7 cellular contexts compared by ENCODE assay signal in the genomic region with DNA sequence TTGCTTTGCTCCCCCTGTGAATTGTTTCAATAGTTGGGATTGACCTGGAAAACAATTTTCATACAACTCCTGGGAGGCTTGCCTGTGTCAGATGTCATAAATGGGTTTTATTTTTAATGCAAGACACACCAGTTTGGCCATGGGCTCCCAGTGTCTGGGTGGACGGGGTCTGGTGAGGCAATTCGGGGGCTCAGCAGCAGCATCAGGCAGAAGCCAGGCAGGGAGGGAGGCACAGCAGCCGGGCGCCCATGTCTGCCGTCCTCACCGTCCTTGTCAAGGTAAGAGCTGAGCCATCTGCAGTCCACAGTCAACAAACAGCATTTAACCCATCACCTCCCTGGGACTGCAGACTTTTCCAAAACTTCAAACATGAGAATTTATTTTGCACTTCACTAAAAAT.
DNase-seq lines count a peak whose midpoint lies in the region; ATAC-seq, FAIRE-seq and TF ChIP-seq lines count a peak whose summit lies in the region.
"Not testable (repeated sequence)": the region's sequence is repeated elsewhere in the genome, so short reads cannot be mapped to it uniquely, and the experiment has no call there.

No MANE protein-coding gene starts in this region.

- H3K4me2 ChIP-seq in IMR-90 (ENCODE audit: low read depth, low read length); PC-9; astrocyte (ENCODE audit: low read length); H1 (ENCODE audit: insufficient read depth in 1 of 2, low read depth in 2 of 2, low read length in 2 of 2): not testable (repeated sequence)

- peak overlapping the region; percentile 38; the same call in 1 of the 2 replicates for H3K14ac ChIP-seq in IMR-90 (replicated peaks; ENCODE audit: low read depth, low read length)
- not testable (repeated sequence) for H3K14ac ChIP-seq in H1 (ENCODE audit: insufficient read length)

- peak overlapping the region; percentile 47 for H3K4ac ChIP-seq in IMR-90 (ENCODE audit: low read depth, low read length)
- H3K4ac ChIP-seq in H1 (replicated peaks; ENCODE audit: insufficient read length, low read depth, low read length): not testable (repeated sequence)

- peak overlapping the region; percentile 9; the same call in 1 of the 2 replicates for H3K27ac ChIP-seq in IMR-90 (ENCODE audit: insufficient read depth, low read length)
- not testable (repeated sequence) for H3K27ac ChIP-seq in PC-9; astrocyte (ENCODE audit: low read depth, low read length); H1 (ENCODE audit: low read depth, low read length); sigmoid colon

- not testable (repeated sequence) for H2BK15ac ChIP-seq in IMR-90 (ENCODE audit: low read depth, low read length); H1 (ENCODE audit: low read length)

- H3K36me3 ChIP-seq in IMR-90 (ENCODE audit: control insufficient read depth, insufficient read depth, low read length); PC-9 (ENCODE audit: low read depth); astrocyte (ENCODE audit: insufficient read depth, low read length); H1 (ENCODE audit: control insufficient read depth in 2 of 4, insufficient read depth in 4 of 4, low read length in 3 of 4); sigmoid colon: not testable (repeated sequence)

- H3K9me1 ChIP-seq in IMR-90 (ENCODE audit: insufficient read depth, low read length): not testable (repeated sequence)

- H3K27me3 ChIP-seq in IMR-90 (ENCODE audit: control insufficient read depth, insufficient read depth, low read length); PC-9 (ENCODE audit: insufficient read depth, low read depth); astrocyte (ENCODE audit: insufficient read depth, low read length); H1 (replicated peaks in 1 of 4; ENCODE audit: control insufficient read depth in 3 of 4, extremely low read depth in 1 of 4, insufficient read depth in 3 of 4, low read length in 3 of 4); sigmoid colon: not testable (repeated sequence)

- intact Hi-C loops in IMR-90 (cut with micrococcal nuclease): loop anchor here (5.0 kb wide), 2 partner anchors 139 to 284 kb away; partner anchors contain the start of gene SPNS1
- intact Hi-C loops in PC-9 (cut with micrococcal nuclease; ENCODE audit: unreplicated experiment); sigmoid colon (cut with DNase I): not testable (repeated sequence)

- CTCF ChIA-PET in IMR-90 (lab: Yijun Ruan, JAX): not testable (repeated sequence)
- CTCF ChIA-PET in PC-9 (lab: Charles Lee): interaction anchor here (0.6 kb wide), 1 partner anchor 16 kb away, joined by 4 read pairs; no protein-coding TSS in a partner anchor
- CTCF ChIA-PET in H1 (lab: Charles Lee; ENCODE audit: partially characterized antibody): interaction anchor here (0.7 to 1.0 kb wide), 3 partner anchors 67 to 265 kb away, joined by 3 read pairs; no protein-coding TSS in a partner anchor

- 80% methylated on average over 2 of the region's 6 CpGs; no CpG with 5 or more reads in 1 of the 2 experiments for WGBS in IMR-90 (ENCODE audit: extremely low coverage in 2 of 2, insufficient read length in 1 of 2), 2 experiments
- 91% methylated on average over 6 of the region's 6 CpGs; no CpG with 5 or more reads in 1 of the 2 experiments for WGBS in H1 (ENCODE audit: extremely low coverage in 1 of 2, insufficient coverage in 1 of 2, insufficient read length in 1 of 2, insufficient replicate concordance in 2 of 2, low coverage in 1 of 2, low lambda C conversion rate in 2 of 2, missing lambda C conversion rate in 1 of 2), 2 experiments
- 50 to 80% methylated on average over 6 of the region's 6 CpGs for WGBS in sigmoid colon, 2 donors

- H2AK9ac ChIP-seq in IMR-90 (replicated peaks; ENCODE audit: low read depth, low read length, poor library complexity): not testable (repeated sequence)

- H2AK5ac ChIP-seq in IMR-90 (ENCODE audit: low read depth, low read length): peak overlapping the region; percentile 49
- not testable (repeated sequence) for H2AK5ac ChIP-seq in H1 (ENCODE audit: low read depth, low read length)

- not testable (repeated sequence) for H3K27ac Mint-ChIP-seq in astrocyte (ENCODE audit: unreplicated experiment)
- peak overlapping the region in 2 of 3 experiments; percentile 15 to 69 for H3K27ac Mint-ChIP-seq in nephron

- not testable (repeated sequence) for BruUV-seq in IMR-90 (replicated peaks; lab: Mats Ljungman, UMichigan)
- BruUV-seq in PC-9 (replicated peaks; lab: Mats Ljungman, UMichigan): TSS peak; percentile 9

- DNase-seq in IMR-90; PC-9; astrocyte (ENCODE audit: low read depth); H1 (ENCODE audit: low read depth in 1 of 2, low spot score in 2 of 2): not testable (repeated sequence)
- DNase-seq in left kidney (ENCODE audit: low read depth, low spot score) (peak; percentile 45), sigmoid colon (peak; percentile 63)

- not testable (repeated sequence) for TF ChIP-seq POLR2A in IMR-90 (IDR thresholded peaks at IDR 0.05; ENCODE audit: low read depth, low read length); H1 (IDR thresholded peaks at IDR 0.05; ENCODE audit: control extremely low read depth in 1 of 2, low read depth in 2 of 2, low read length in 2 of 2); sigmoid colon (IDR thresholded peaks at IDR 0.05)

- H3K79me1 ChIP-seq in IMR-90 (ENCODE audit: low read depth in 1 of 2, low read length in 2 of 2); H1 (ENCODE audit: low read depth, low read length): not testable (repeated sequence)

- H3F3A ChIP-seq in PC-9 (ENCODE audit: insufficient read depth, low read depth): not testable (repeated sequence)

- ATAC-seq in IMR-90 (ENCODE audit: low read depth): not testable (repeated sequence)

- POLR2A ChIA-PET in IMR-90 (lab: Charles Lee; ENCODE audit: unreplicated experiment); PC-9 (lab: Charles Lee; ENCODE audit: unreplicated experiment); H1 (lab: Charles Lee; ENCODE audit: partially characterized antibody): not testable (repeated sequence)

- not testable (repeated sequence) for H2AFZ ChIP-seq in IMR-90 (replicated peaks; ENCODE audit: low read length, poor library complexity); PC-9; astrocyte (ENCODE audit: low read depth, low read length); H1 (ENCODE audit: low read length)

- H4K20me1 ChIP-seq in IMR-90 (ENCODE audit: insufficient read depth, low read length); PC-9 (ENCODE audit: insufficient read depth); astrocyte (ENCODE audit: insufficient read depth, low read length); H1 (replicated peaks in 1 of 2; ENCODE audit: control insufficient read depth in 1 of 2, insufficient read depth in 2 of 2, low read length in 2 of 2): not testable (repeated sequence)

- FAIRE-seq in astrocyte (lab: Jason Lieb, UNC) (peak; percentile 47), H1 (lab: Jason Lieb, UNC) (peak; percentile 68)

- not testable (repeated sequence) for TF ChIP-seq EP300 in H1 (IDR thresholded peaks at IDR 0.05; ENCODE audit: borderline replicate concordance in 1 of 2, low read depth in 2 of 2, low read length in 2 of 2); sigmoid colon (IDR thresholded peaks at IDR 0.05)

- not testable (repeated sequence) for H3K9me3 ChIP-seq in IMR-90 (ENCODE audit: control insufficient read depth, insufficient read depth, low read length); PC-9 (ENCODE audit: insufficient read depth, low read depth); astrocyte (ENCODE audit: insufficient read depth, low read depth, low read length); H1 (ENCODE audit: insufficient read depth in 2 of 2, low read depth in 1 of 2, low read length in 1 of 2); sigmoid colon

- H4K8ac ChIP-seq in IMR-90 (ENCODE audit: low read depth in 2 of 2, low read length in 2 of 2): peak overlapping the region in 1 of 2 experiments; percentile 8; a peak in 2 of 4 replicates
- not testable (repeated sequence) for H4K8ac ChIP-seq in H1 (ENCODE audit: extremely low read depth, insufficient read depth, low read length)

- H2BK5ac ChIP-seq in IMR-90 (ENCODE audit: low read depth, low read length, poor library complexity, severe bottlenecking); H1 (ENCODE audit: low read depth, low read length): not testable (repeated sequence)

- H3K9me2 ChIP-seq in PC-9 (ENCODE audit: insufficient read depth): not testable (repeated sequence)

- 0 out of 2 replicates have a peak overlapping the region, but pooled peaks have one; percentile 48 for H2BK20ac ChIP-seq in IMR-90 (ENCODE audit: low read depth, low read length)
- H2BK20ac ChIP-seq in H1 (ENCODE audit: low read length): not testable (repeated sequence)

- H3K9me3 Mint-ChIP-seq in astrocyte (ENCODE audit: unreplicated experiment); nephron: not testable (repeated sequence)

- not testable (repeated sequence) for H3K79me2 ChIP-seq in PC-9 (ENCODE audit: low read depth); astrocyte (ENCODE audit: insufficient read depth, low read length); H1 (ENCODE audit: control insufficient read depth in 1 of 2, insufficient read depth in 2 of 2, low read length in 2 of 2)

- H3K23me2 ChIP-seq in H1 (ENCODE audit: low read depth, low read length): not testable (repeated sequence)

- H4K91ac ChIP-seq in IMR-90 (ENCODE audit: insufficient read depth, low read depth, low read length): peak overlapping the region; percentile 81
- H4K91ac ChIP-seq in H1 (replicated peaks; ENCODE audit: insufficient read length, low read length): not testable (repeated sequence)

- not testable (repeated sequence) for H3K4me1 ChIP-seq in IMR-90 (ENCODE audit: control insufficient read depth, insufficient read depth, low read length); PC-9 (replicated peaks; ENCODE audit: insufficient read depth); astrocyte (ENCODE audit: insufficient read depth, low read length); sigmoid colon
- H3K4me1 ChIP-seq in H1 (replicated peaks in 1 of 4; ENCODE audit: control insufficient read depth in 3 of 4, insufficient read depth in 4 of 4, low read length in 3 of 4): peaks cover 0 to 11% (median 3%) of the 10 kb centered on the region in 4 experiments; a peak in 5 of 7 replicates

- not testable (repeated sequence) for TF ChIP-seq RAD21 in IMR-90 (IDR thresholded peaks at IDR 0.05; ENCODE audit: low read length); H1 (IDR thresholded peaks at IDR 0.05 in 1 of 2, conservative IDR thresholded peaks at IDR 0.05 in 1 of 2; ENCODE audit: low read depth in 2 of 2, low read length in 2 of 2)

- H3K27me3 Mint-ChIP-seq in astrocyte (ENCODE audit: low read depth, unreplicated experiment); nephron (ENCODE audit: low read depth): not testable (repeated sequence)

- not testable (repeated sequence) for H3K4me3 ChIP-seq in IMR-90 (ENCODE audit: insufficient read depth, low read depth, low read length); PC-9; astrocyte (ENCODE audit: insufficient read depth, low read depth, low read length); H1 (ENCODE audit: extremely low read depth in 1 of 4, insufficient read depth in 2 of 4, low read depth in 3 of 4, low read length in 4 of 4); sigmoid colon

- in situ Hi-C loops in IMR-90 (cut with MboI; ENCODE audit: low sequenced_read_pairs): loop anchor here (25.0 kb wide), 1 partner anchor 294 kb away; the partner anchor contains the start of genes NFATC2IP and SPNS1

- H3K18ac ChIP-seq in IMR-90 (ENCODE audit: low read depth, low read length): peak overlapping the region; percentile 85
- H3K18ac ChIP-seq in H1 (ENCODE audit: extremely low read depth, low read length): not testable (repeated sequence)

- TF ChIP-seq CTCF in IMR-90 (conservative IDR thresholded peaks at IDR 0.05; ENCODE audit: low read depth, low read length); PC-9 (conservative IDR thresholded peaks at IDR 0.05); astrocyte (IDR thresholded peaks at IDR 0.05; ENCODE audit: insufficient read depth, low read depth, low read length); H1 (IDR thresholded peaks at IDR 0.05; ENCODE audit: control extremely low read depth in 1 of 3, insufficient read depth in 1 of 3, low read depth in 1 of 3, low read length in 3 of 3); nephron (IDR thresholded peaks at IDR 0.05; ENCODE audit: unreplicated experiment in 3 of 3); sigmoid colon (IDR thresholded peaks at IDR 0.05): not testable (repeated sequence)

- not testable (repeated sequence) for H3K36me3 Mint-ChIP-seq in astrocyte (ENCODE audit: low read depth, unreplicated experiment); nephron (ENCODE audit: low read depth)

- peak overlapping the region; percentile 26; the same call in 1 of the 2 replicates for H4K5ac ChIP-seq in IMR-90 (ENCODE audit: low read depth, low read length)
- not testable (repeated sequence) for H4K5ac ChIP-seq in H1 (ENCODE audit: insufficient read length, low read depth, low read length)

- not testable (repeated sequence) for H3K56ac ChIP-seq in IMR-90 (ENCODE audit: extremely low read depth, insufficient read depth, low read length); H1 (replicated peaks; ENCODE audit: insufficient read length, low read depth, low read length)

- dilution Hi-C loops in IMR-90 (cut with HindIII; ENCODE audit: low sequenced_read_pairs, unreplicated experiment): not testable (repeated sequence)

- H3K4me1 Mint-ChIP-seq in astrocyte (ENCODE audit: low read depth, unreplicated experiment): not testable (repeated sequence)
- H3K4me1 Mint-ChIP-seq in nephron: peaks cover 29% of the 10 kb centered on the region

- peak overlapping the region; percentile 28; the same call in 1 of the 2 replicates for H3K9ac ChIP-seq in IMR-90 (ENCODE audit: low read depth, low read length)
- H3K9ac ChIP-seq in astrocyte (ENCODE audit: low read length); H1 (replicated peaks in 1 of 4; ENCODE audit: extremely low read depth in 1 of 4, low read depth in 3 of 4, low read length in 3 of 4): not testable (repeated sequence)

- not testable (repeated sequence) for H3K4me3 Mint-ChIP-seq in astrocyte (ENCODE audit: unreplicated experiment); nephron

- peak overlapping the region; percentile 28; the same call in 1 of the 2 replicates for H2BK120ac ChIP-seq in IMR-90 (ENCODE audit: low read depth, low read length)
- not testable (repeated sequence) for H2BK120ac ChIP-seq in H1 (replicated peaks; ENCODE audit: low read depth, low read length)

- not testable (repeated sequence) for H3K23ac ChIP-seq in IMR-90 (ENCODE audit: low read depth, low read length); H1 (ENCODE audit: insufficient read length)

- not testable (repeated sequence) for H2BK12ac ChIP-seq in H1 (ENCODE audit: low read depth, low read length)
